ENCODE assay signal across 35 cellular contexts in the genomic region with DNA sequence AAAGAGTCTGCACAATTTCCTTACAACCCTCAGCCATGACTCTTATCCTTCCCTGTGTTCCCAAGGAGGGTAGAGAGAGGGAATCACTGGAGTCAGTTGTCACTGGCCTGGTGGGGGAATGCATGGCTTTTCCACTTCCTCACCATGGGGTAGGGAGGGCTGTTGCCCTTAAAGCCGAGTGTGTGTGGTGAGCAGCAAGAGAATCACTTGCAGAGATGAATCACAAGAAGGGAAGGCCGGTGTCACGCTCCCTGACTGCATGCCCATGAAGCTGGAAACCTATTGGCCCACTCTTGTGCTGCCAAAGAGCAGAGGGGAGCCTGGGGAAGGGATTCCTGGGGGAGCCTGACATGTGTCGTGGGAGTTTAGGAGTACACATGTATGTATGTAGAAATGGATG. TPM values are rescaled to one million over a fixed set of nuclear protein-coding genes. Genes with fewer than 3 reads are reported as not detected.
DNase-seq lines count a peak whose midpoint lies in the region; ATAC-seq, FAIRE-seq and TF ChIP-seq lines count a peak whose summit lies in the region.
"Had no signal": no experiment of that assay in that cellular context is flagged by ENCODE, and none has a peak within 500 bp of the region (broad histone marks: within the 10 kb centered on the region; RNA-seq: fewer than 3 reads in every experiment).

No MANE protein-coding gene starts in this region.

- H3K9me3 ChIP-seq in GM23248 (ENCODE audit: low read depth), result no peaks in the 10 kb centered on the region
- H3K9me3 ChIP-seq in astrocyte (ENCODE audit: insufficient read depth, low read depth, low read length), result no peaks in the 10 kb centered on the region
- H3K9me3 ChIP-seq: BE2C, gastrocnemius medialis, mucosa of descending colon, SJCRH30, upper lobe of right lung had no signal

- no peaks in the 10 kb centered on the region for H3K36me3 Mint-ChIP-seq in astrocyte (ENCODE audit: low read depth, unreplicated experiment)
- H3K36me3 Mint-ChIP-seq: CD8-positive, alpha-beta T cell; natural killer cell; stimulated activated naive B cell treated with anti-CD40 and anti-IgM and Interleukin-4, amounts not matched to agents 10 μg/mL and 1 μg/mL and 100 μg/mL, for 72 hours had no signal

- H3K79me2 ChIP-seq in GM23248 (ENCODE audit: insufficient read depth) (no peaks in the 10 kb centered on the region), astrocyte (ENCODE audit: insufficient read depth, low read length) (no peaks in the 10 kb centered on the region)
- H3K79me2 ChIP-seq: hepatocyte had no signal

- CTCF ChIA-PET in AG04449 (lab: Yijun Ruan, JAX), result no interaction called here

- H3K9me3 Mint-ChIP-seq in astrocyte (ENCODE audit: unreplicated experiment), result peaks cover 9% of the 10 kb centered on the region
- H3K9me3 Mint-ChIP-seq: activated T-cell treated with anti-CD3 and anti-CD28 coated beads, Interleukin-2, amount 50 U/mL, for 24 hours; CD8-positive, alpha-beta T cell had no signal

- peak; percentile 26 for DNase-seq in AG04449 (ENCODE audit: low read depth, low spot score)
- peak; percentile 64 for DNase-seq in GM23248
- peak; percentile 42 for DNase-seq in astrocyte (ENCODE audit: low read depth)
- DNase-seq in glomerular visceral epithelial cell (ENCODE audit: extremely low spot score), result peak; percentile 55
- DNase-seq in HK-2 (ENCODE audit: unreplicated experiment), result no peak
- no peak for DNase-seq in activated effector memory CD4-positive, alpha-beta T cell treated with anti-CD3 and anti-CD28 coated beads, Interleukin-2, amount 50 U/mL, for 16 hours
- DNase-seq in NCI-H1048 (lab: John Stamatoyannopoulos, UW), result no peak
- DNase-seq: activated B cell treated with CpG ODN at 0.5 μM for 24 hours; activated CD4-positive, alpha-beta T cell treated with anti-CD3 and anti-CD28 coated beads, Interleukin-2, amount 50 U/mL, for 1 hour; activated gamma-delta T cell treated with Interleukin-2 at 50 U/mL for 16 hours; activated T-cell treated with anti-CD3 and anti-CD28 coated beads, Interleukin-2, amount 50 U/mL, for 24 hours; BE2C; CD8-positive, alpha-beta T cell; cerebellar nuclear complex; DMS153; gastrocnemius medialis; HCEC 1CT; mammary epithelial cell; mucosa of descending colon; natural killer cell; NCI-H1092; NCI-H187; NCI-H82; occipital lobe; SJCRH30; stimulated activated naive B cell treated with anti-CD40 and anti-IgM and Interleukin-4, amounts not matched to agents 10 μg/mL and 1 μg/mL and 100 μg/mL, for 72 hours; substantia nigra; SW 1271; T-helper 9 cell; upper lobe of right lung had no signal

- H3K9me2 ChIP-seq in GM23248 (ENCODE audit: insufficient read depth), result no peaks in the 10 kb centered on the region

- H2AFZ ChIP-seq in GM23248 (0 out of 2 replicates have a peak overlapping the region, but pooled peaks have one; percentile 45), astrocyte (ENCODE audit: low read depth, low read length) (no peak overlapping the region)
- H2AFZ ChIP-seq: hepatocyte had no signal

- H3K4me2 ChIP-seq in GM23248 (ENCODE audit: unreplicated experiment) (no peak overlapping the region), astrocyte (ENCODE audit: low read length) (no peak overlapping the region)
- H3K4me2 ChIP-seq: hepatocyte had no signal

- TF ChIP-seq CTCF in AG04449 (IDR thresholded peaks at IDR 0.05; ENCODE audit: insufficient read depth, low read length, missing control alignments) (no peak), astrocyte (IDR thresholded peaks at IDR 0.05; ENCODE audit: insufficient read depth, low read depth, low read length) (no peak)

- H3K27me3 ChIP-seq in GM23248 (replicated peaks; ENCODE audit: insufficient read depth) (no peaks in the 10 kb centered on the region), astrocyte (ENCODE audit: insufficient read depth, low read length) (no peaks in the 10 kb centered on the region)
- H3K27me3 ChIP-seq: gastrocnemius medialis, hepatocyte, SJCRH30, upper lobe of right lung had no signal

- H3K9ac ChIP-seq in GM23248, result no peak overlapping the region
- H3K9ac ChIP-seq in astrocyte (ENCODE audit: low read length), result no peak overlapping the region

- no peaks in the 10 kb centered on the region for H4K20me1 ChIP-seq in GM23248 (ENCODE audit: insufficient read depth)
- H4K20me1 ChIP-seq in astrocyte (ENCODE audit: insufficient read depth, low read length), result no peaks in the 10 kb centered on the region

- no peaks in the 10 kb centered on the region for H3K36me3 ChIP-seq in GM23248 (ENCODE audit: low read depth)
- H3K36me3 ChIP-seq in astrocyte (ENCODE audit: insufficient read depth, low read length), result no peaks in the 10 kb centered on the region
- H3K36me3 ChIP-seq: BE2C, esophagus muscularis mucosa, gastrocnemius medialis, SJCRH30, upper lobe of right lung had no signal

- no peaks in the 10 kb centered on the region for H3K27me3 Mint-ChIP-seq in astrocyte (ENCODE audit: low read depth, unreplicated experiment)

- no peak overlapping the region for H3K4me3 Mint-ChIP-seq in astrocyte (ENCODE audit: unreplicated experiment)
- H3K4me3 Mint-ChIP-seq: activated B cell treated with CpG ODN at 0.5 μM for 24 hours; activated T-cell treated with anti-CD3 and anti-CD28 coated beads, Interleukin-2, amount 50 U/mL, for 24 hours; CD8-positive, alpha-beta T cell; natural killer cell; stimulated activated naive B cell treated with anti-CD40 and anti-IgM and Interleukin-4, amounts not matched to agents 10 μg/mL and 1 μg/mL and 100 μg/mL, for 72 hours had no signal

- H3F3A ChIP-seq in GM23248 (ENCODE audit: insufficient read depth), result peaks cover 4% of the 10 kb centered on the region; the same call in 1 of the 2 replicates

- POLR2A ChIA-PET in AG04449 (lab: Yijun Ruan, JAX), result no interaction called here

- 71 to 73% methylated on average over 4 of the region's 4 CpGs for WGBS in GM23248 (ENCODE audit: low coverage in 1 of 2, low lambda C conversion rate in 2 of 2, missing lambda C conversion rate in 2 of 2), 2 experiments

- in situ Hi-C loops in GM23248 (cut with MboI), result no loop called here

- peaks cover 4% of the 10 kb centered on the region for H3K4me1 Mint-ChIP-seq in astrocyte (ENCODE audit: low read depth, unreplicated experiment)
- H3K4me1 Mint-ChIP-seq: activated B cell treated with CpG ODN at 0.5 μM for 24 hours; natural killer cell; stimulated activated naive B cell treated with anti-CD40 and anti-IgM and Interleukin-4, amounts not matched to agents 10 μg/mL and 1 μg/mL and 100 μg/mL, for 72 hours had no signal

- no peak overlapping the region for H3K27ac Mint-ChIP-seq in astrocyte (ENCODE audit: unreplicated experiment)
- H3K27ac Mint-ChIP-seq: activated B cell treated with CpG ODN at 0.5 μM for 24 hours; activated T-cell treated with anti-CD3 and anti-CD28 coated beads, Interleukin-2, amount 50 U/mL, for 24 hours; CD8-positive, alpha-beta T cell; natural killer cell; stimulated activated naive B cell treated with anti-CD40 and anti-IgM and Interleukin-4, amounts not matched to agents 10 μg/mL and 1 μg/mL and 100 μg/mL, for 72 hours had no signal

- ATAC-seq in GM21381 (IDR thresholded peaks at IDR 0.05; ENCODE audit: unreplicated experiment), result no peak
- ATAC-seq: CD8-positive, alpha-beta T cell; gastrocnemius medialis; mucosa of descending colon; natural killer cell; stimulated activated naive B cell treated with anti-CD40 and anti-IgM and Interleukin-4, amounts not matched to agents 10 μg/mL and 1 μg/mL and 100 μg/mL, for 72 hours; upper lobe of right lung had no signal

- H3K4me3 ChIP-seq in AG04449 (ENCODE audit: low read depth, low read length) (no peak overlapping the region), GM23248 (no peak overlapping the region), astrocyte (ENCODE audit: insufficient read depth, low read depth, low read length) (no peak overlapping the region)
- H3K4me3 ChIP-seq: esophagus muscularis mucosa, gastrocnemius medialis, hepatocyte, mucosa of descending colon, SJCRH30, upper lobe of right lung had no signal

- H3K4me1 ChIP-seq in GM23248 (ENCODE audit: insufficient read depth) (peaks cover 8% of the 10 kb centered on the region), astrocyte (ENCODE audit: insufficient read depth, low read length) (no peaks in the 10 kb centered on the region)
- H3K4me1 ChIP-seq: BE2C, esophagus muscularis mucosa, gastrocnemius medialis, SJCRH30, upper lobe of right lung had no signal

- no peak for FAIRE-seq in astrocyte (lab: Jason Lieb, UNC)
- FAIRE-seq: G401.6 had no signal

- H3K27ac ChIP-seq in GM23248 (peak overlapping the region; percentile 37), astrocyte (ENCODE audit: low read depth, low read length) (no peak overlapping the region)
- H3K27ac ChIP-seq: esophagus muscularis mucosa, gastrocnemius medialis, hepatocyte, SJCRH30, upper lobe of right lung had no signal

RNA-seq across cellular contexts. Expression of a gene that starts 18.1 kb away (rescaled TPM):
- total RNA-seq in GM23248 (2014; rRNA removed; shearing (Covaris generic)), result 4.6 and 10.3 TPM in 2 replicates
- 1.3 and 2.0 TPM in 2 replicates for polyA plus RNA-seq in GM23248 (2016; fragmentation: Nextera tagmentation; extraction: Ambion mirVana)
- total RNA-seq in astrocyte, result 2.2 and 2.8 TPM in 2 replicates
- total RNA-seq: CD8-positive, alpha-beta T cell; RPMI7951 had no signal

Comparison
In these comparisons a context has a peak if more than half of its experiments do, and no peak if none do; other contexts are left out.
1. DNase-seq: peak in AG04449 (single experiment), GM23248 (single experiment), astrocyte (single experiment) and glomerular visceral epithelial cell (single experiment); none in HK-2 (single experiment), activated effector memory CD4-positive, alpha-beta T cell treated with anti-CD3 and anti-CD28 coated beads, Interleukin-2, amount 50 U/mL, for 16 hours (single experiment) and NCI-H1048 (single experiment).